ENCODE assay signal across 13 cellular contexts in genomic region chr3:23116041-23116440, GRCh38.
A peak's percentile ranks its signal among the peaks of the same experiment; 100 is the strongest.
DNase-seq lines count a peak whose midpoint lies in the region; ATAC-seq and TF ChIP-seq lines count a peak whose summit lies in the region.
"Had no signal": no experiment of that assay in that cellular context is flagged by ENCODE, and none has a peak within 500 bp of the region (broad histone marks: within the 10 kb centered on the region; RNA-seq: fewer than 3 reads in every experiment).

No MANE protein-coding gene starts in this region.

- no peaks in the 10 kb centered on the region for H3K9me3 ChIP-seq in PC-3 (ENCODE audit: low read length)
- H3K9me3 ChIP-seq in mesenchymal stem cell (ENCODE audit: control insufficient read depth, low read length) = no peaks in the 10 kb centered on the region
- no peaks in the 10 kb centered on the region for H3K9me3 ChIP-seq in vagina
- H3K9me3 ChIP-seq: BLaER1 treated with 17β-estradiol and CSF1 and Interleukin-3, amounts not matched to agents 10 nM and 100 nM had no signal

- H2AK5ac ChIP-seq in mesenchymal stem cell (ENCODE audit: low read length, severe bottlenecking) = no peak overlapping the region

- no peak overlapping the region for H3K18ac ChIP-seq in mesenchymal stem cell (ENCODE audit: low read depth in 1 of 2, low read length in 2 of 2)

- H2BK120ac ChIP-seq in mesenchymal stem cell (ENCODE audit: low read depth, low read length) = no peak overlapping the region

- no TSS peak for BruUV-seq in PC-3 (replicated peaks; lab: Mats Ljungman, UMichigan)

- POLR2A ChIA-PET in PC-3 (lab: Charles Lee; ENCODE audit: unreplicated experiment) = interaction anchor here (0.6 kb wide), 1 partner anchor 533 kb away, joined by 3 read pairs; no protein-coding TSS in a partner anchor

- no peak for TF ChIP-seq CTCF in PC-3 (conservative IDR thresholded peaks at IDR 0.05; ENCODE audit: low read depth, low read length)
- TF ChIP-seq CTCF in vagina (IDR thresholded peaks at IDR 0.05) = no peak

- no peak overlapping the region for H2BK12ac ChIP-seq in mesenchymal stem cell (ENCODE audit: low read length in 2 of 2)

- peak overlapping the region; percentile 64 for H3K27ac ChIP-seq in PC-3 (ENCODE audit: low read length)
- H3K27ac ChIP-seq in mesenchymal stem cell (ENCODE audit: low read length, poor library complexity, severe bottlenecking) = no peak overlapping the region
- H3K27ac ChIP-seq in vagina = peak overlapping the region; percentile 18
- H3K27ac ChIP-seq: BLaER1 treated with 17β-estradiol and CSF1 and Interleukin-3, amounts not matched to agents 10 nM and 100 nM; HL-60 had no signal

- no peaks in the 10 kb centered on the region for H4K20me1 ChIP-seq in PC-3 (ENCODE audit: low read length)
- H4K20me1 ChIP-seq: BLaER1 treated with 17β-estradiol and CSF1 and Interleukin-3, amounts not matched to agents 10 nM and 100 nM had no signal

- no peak overlapping the region for H3K9ac ChIP-seq in PC-3 (ENCODE audit: low read length)
- H3K9ac ChIP-seq in mesenchymal stem cell (ENCODE audit: low read length) = peak overlapping the region; percentile 14
- H3K9ac ChIP-seq: BLaER1 treated with 17β-estradiol and CSF1 and Interleukin-3, amounts not matched to agents 10 nM and 100 nM had no signal

- intact Hi-C loops in PC-3 (cut with micrococcal nuclease) (loop anchor here (5.0 to 10.0 kb wide), 3 partner anchors 111 to 691 kb away; partner anchors contain the start of gene UBE2E1), vagina (cut with DNase I) (no loop called here), left colon (cut with DNase I, micrococcal nuclease) (no loop called here)

- ATAC-seq in PC-3 = no peak
- no peak for ATAC-seq in left colon
- ATAC-seq in HG03196 (IDR thresholded peaks at IDR 0.05; ENCODE audit: unreplicated experiment) = no peak
- ATAC-seq: HCT116 had no signal

- H3K14ac ChIP-seq in mesenchymal stem cell (ENCODE audit: low read length in 2 of 2) = no peak overlapping the region

- H3K4me2 ChIP-seq in PC-3 (ENCODE audit: low read length) (peak overlapping the region; percentile 71), mesenchymal stem cell (ENCODE audit: low read length, poor library complexity, severe bottlenecking) (no peak overlapping the region)
- H3K4me2 ChIP-seq: BLaER1 treated with 17β-estradiol and CSF1 and Interleukin-3, amounts not matched to agents 10 nM and 100 nM had no signal

- H4K8ac ChIP-seq in mesenchymal stem cell (ENCODE audit: low read length) = no peak overlapping the region

- no peak overlapping the region for H3K4ac ChIP-seq in mesenchymal stem cell (ENCODE audit: low read depth in 1 of 2, low read length in 2 of 2)

- TF ChIP-seq POLR2A in vagina (IDR thresholded peaks at IDR 0.05) = no peak

- H4K91ac ChIP-seq in mesenchymal stem cell (ENCODE audit: low read length) = no peak overlapping the region

- no peak overlapping the region for H2BK15ac ChIP-seq in mesenchymal stem cell (ENCODE audit: low read depth, poor library complexity, severe bottlenecking)

- H2BK5ac ChIP-seq in mesenchymal stem cell (ENCODE audit: low read depth, low read length, poor library complexity, severe bottlenecking) = no peak overlapping the region

- no peak overlapping the region for H3K4me3 ChIP-seq in PC-3 (ENCODE audit: low read length)
- H3K4me3 ChIP-seq in mesenchymal stem cell (ENCODE audit: insufficient read depth in 1 of 2, low read depth in 1 of 2, low read length in 2 of 2) = peak overlapping the region in 1 of 2 experiments; percentile 29
- H3K4me3 ChIP-seq in vagina = no peak overlapping the region
- H3K4me3 ChIP-seq: BLaER1 treated with 17β-estradiol and CSF1 and Interleukin-3, amounts not matched to agents 10 nM and 100 nM had no signal

- H2AFZ ChIP-seq in PC-3 (ENCODE audit: low read length) (no peak overlapping the region), mesenchymal stem cell (ENCODE audit: low read depth, low read length) (no peak overlapping the region)

- no peak overlapping the region for H3K23ac ChIP-seq in mesenchymal stem cell (ENCODE audit: low read length in 2 of 2)

- H3K4me1 ChIP-seq in PC-3 (ENCODE audit: insufficient read depth, low read length) (peaks cover 44% of the 10 kb centered on the region), mesenchymal stem cell (ENCODE audit: control insufficient read depth, insufficient read depth, low read depth, low read length) (peaks cover 2% of the 10 kb centered on the region), vagina (peaks cover 35% of the 10 kb centered on the region)

- peaks cover 10% of the 10 kb centered on the region for H3F3A ChIP-seq in PC-3 (ENCODE audit: low read length, unreplicated experiment)

- CTCF ChIA-PET in PC-3 (lab: Charles Lee) = no interaction called here

- H3K79me2 ChIP-seq in PC-3 (ENCODE audit: low read length) = no peaks in the 10 kb centered on the region

- no peaks in the 10 kb centered on the region for H3K36me3 ChIP-seq in PC-3 (ENCODE audit: low read depth, low read length)
- H3K36me3 ChIP-seq in mesenchymal stem cell (ENCODE audit: control insufficient read depth in 1 of 2, insufficient read depth in 2 of 2, low read depth in 1 of 2, low read length in 2 of 2) = no peaks in the 10 kb centered on the region
- no peaks in the 10 kb centered on the region for H3K36me3 ChIP-seq in vagina
- H3K36me3 ChIP-seq: BLaER1 treated with 17β-estradiol and CSF1 and Interleukin-3, amounts not matched to agents 10 nM and 100 nM had no signal

- H3K27me3 ChIP-seq in PC-3 (ENCODE audit: low read length) = peaks cover 14% of the 10 kb centered on the region
- peaks cover 0 to 3% of the 10 kb centered on the region in 2 experiments for H3K27me3 ChIP-seq in mesenchymal stem cell (ENCODE audit: control insufficient read depth in 1 of 2, insufficient read depth in 1 of 2, low read length in 2 of 2)
- no peaks in the 10 kb centered on the region for H3K27me3 ChIP-seq in vagina
- H3K27me3 ChIP-seq: BLaER1 treated with 17β-estradiol and CSF1 and Interleukin-3, amounts not matched to agents 10 nM and 100 nM had no signal

- DNase-seq in PC-3 = peak; percentile 46
- peak; percentile 36 for DNase-seq in astrocyte of the hippocampus (ENCODE audit: low read depth, low spot score)
- DNase-seq in mesenchymal stem cell = no peak
- DNase-seq in vagina (ENCODE audit: extremely low spot score in 2 of 2) = no peak
- DNase-seq in AG08396 (ENCODE audit: low spot score) = no peak
- no peak for DNase-seq in left colon
- DNase-seq: AML-193; CD4-positive, CD25-positive, alpha-beta regulatory T cell; DMS53 had no signal

- H3K79me1 ChIP-seq in mesenchymal stem cell (replicated peaks; ENCODE audit: low read length, poor library complexity, severe bottlenecking) = no peaks in the 10 kb centered on the region

- WGBS in mesenchymal stem cell = 92% methylated on average over 1 of the region's 1 CpG

- H3K9me2 ChIP-seq in PC-3 (replicated peaks; ENCODE audit: low read length) = no peaks in the 10 kb centered on the region

Comparison
In these comparisons a context has a peak if more than half of its experiments do, and no peak if none do; other contexts are left out.
1. DNase-seq: peak in PC-3 (single experiment) and astrocyte of the hippocampus (single experiment); none in mesenchymal stem cell (single experiment), vagina (0 of 2), AG08396 (single experiment) and left colon (0 of 2).